ENCODE assay signal across 16 cellular contexts in the genomic region with DNA sequence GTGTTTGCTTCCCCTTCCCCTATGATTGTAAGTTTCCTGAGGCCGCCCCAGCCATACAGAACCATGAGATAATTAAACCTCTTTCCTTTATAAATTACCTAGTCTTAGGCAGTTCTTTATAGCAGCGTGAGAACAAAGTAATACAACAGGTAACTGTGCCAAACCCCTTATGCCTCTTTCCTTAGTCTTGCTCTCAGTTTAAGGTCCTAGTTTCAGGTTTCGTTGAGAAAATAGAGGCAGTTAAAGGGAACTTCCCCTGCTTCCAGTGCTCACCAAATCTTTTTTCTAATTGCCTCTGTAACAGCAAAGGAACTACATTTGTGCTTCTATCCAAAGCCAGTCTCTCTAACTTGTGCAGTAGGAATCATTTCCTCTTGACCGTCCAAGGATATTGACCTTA.
"Had no signal": no experiment of that assay in that cellular context is flagged by ENCODE, and none has a peak within 500 bp of the region (broad histone marks: within the 10 kb centered on the region; RNA-seq: fewer than 3 reads in every experiment).

No MANE protein-coding gene starts in this region.

- H3K27ac ChIP-seq: gastrocnemius medialis, pancreas had no signal

- H3K4me3 ChIP-seq: gastrocnemius medialis, mucosa of descending colon, pancreas had no signal

- DNase-seq: gastrocnemius medialis; glutamatergic neuron; islet precursor cell; mucosa of descending colon; naive thymus-derived CD8-positive, alpha-beta T cell; occipital lobe; pancreas; right cardiac atrium; small intestine; stimulated activated CD4-positive, alpha-beta T cell treated with anti-CD3 and anti-CD28 coated beads, Interleukin-12 subunit alpha, Interleukin-12 subunit beta, amount 100 ng/mL, for 4 hours; stimulated activated naive CD4-positive, alpha-beta T cell treated with Interleukin-2 at 50 U/mL for 16 hours; trophoblast cell had no signal

- H3K27me3 Mint-ChIP-seq: dendritic cell treated with granulocyte-macrophage colony-stimulating factor and Interleukin-4, amounts not matched to agents 40 ng/mL and 50 ng/mL, for 4 days; naive thymus-derived CD8-positive, alpha-beta T cell; progenitor cell of endocrine pancreas had no signal

- ATAC-seq: esophagus mucosa; gastrocnemius medialis; left lobe of liver; mucosa of descending colon; naive thymus-derived CD8-positive, alpha-beta T cell; pancreas; right cardiac atrium had no signal

- H3K4me1 ChIP-seq: gastrocnemius medialis, pancreas had no signal

- H3K9me3 Mint-ChIP-seq: naive thymus-derived CD8-positive, alpha-beta T cell had no signal

- H3K4me3 Mint-ChIP-seq: dendritic cell treated with granulocyte-macrophage colony-stimulating factor and Interleukin-4, amounts not matched to agents 40 ng/mL and 50 ng/mL, for 4 days; naive thymus-derived CD8-positive, alpha-beta T cell had no signal

- H3K27ac Mint-ChIP-seq: dendritic cell treated with granulocyte-macrophage colony-stimulating factor and Interleukin-4, amounts not matched to agents 40 ng/mL and 50 ng/mL, for 4 days; progenitor cell of endocrine pancreas had no signal

- H3K27me3 ChIP-seq: gastrocnemius medialis, pancreas had no signal

- H3K9me3 ChIP-seq: gastrocnemius medialis, mucosa of descending colon, pancreas had no signal
